Comparison of ENCODE assay signal across 32 cellular contexts in the genomic region with DNA sequence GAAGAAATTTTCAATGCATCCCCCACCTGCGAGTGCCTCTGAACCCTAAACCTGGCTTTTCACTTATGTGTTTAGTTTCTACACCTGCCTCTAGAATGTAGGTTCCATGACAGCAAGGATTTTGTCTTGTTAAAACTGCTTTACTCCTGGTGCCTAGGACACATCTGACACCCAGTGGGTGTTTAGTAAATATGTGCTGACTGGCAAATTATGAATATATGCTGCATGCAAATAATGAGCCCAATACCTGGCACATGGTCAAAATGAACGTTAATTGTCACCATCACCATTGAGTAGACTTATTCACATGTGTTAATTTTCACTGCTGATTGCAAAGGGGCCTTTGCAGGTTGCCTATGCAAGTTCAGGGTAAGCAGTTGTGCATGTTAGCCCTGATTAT.
"Had no signal": no experiment of that assay in that cellular context is flagged by ENCODE, and none has a peak within 500 bp of the region (broad histone marks: within the 10 kb centered on the region; RNA-seq: fewer than 3 reads in every experiment).

No MANE protein-coding gene starts in this region.

- FAIRE-seq: urothelium cell line had no signal

- H3K27ac ChIP-seq: neural progenitor cell, ovary, parathyroid adenoma, psoas muscle, spleen, suprapubic skin, testis, tibial artery, transverse colon, upper lobe of left lung, vagina had no signal

- H3K27me3 ChIP-seq: neural progenitor cell, ovary, testis, transverse colon, upper lobe of left lung, vagina had no signal

- DNase-seq: naive thymus-derived CD8-positive, alpha-beta T cell; nephron progenitor cell; occipital lobe; ovary; posterior cingulate gyrus; psoas muscle; right cardiac atrium; spleen; stimulated activated CD4-positive, alpha-beta T cell treated with anti-CD3 and anti-CD28 coated beads, Interleukin-12 subunit alpha, Interleukin-12 subunit beta, amount 100 ng/mL, for 4 hours; stimulated activated CD4-positive, alpha-beta T cell treated with anti-CD3 and anti-CD28 coated beads, Interleukin-1b, Interleukin-23, amount 100 ng/mL, for 48 hours; stimulated activated CD4-positive, alpha-beta T cell treated with anti-CD3 and anti-CD28 coated beads, Interleukin-4, amount 100 ng/mL, for 1 hour; stimulated activated CD4-positive, alpha-beta T cell treated with anti-CD3 and anti-CD28 coated beads, Interleukin-4, amount 100 ng/mL, for 4 hours; stimulated activated CD8-positive, alpha-beta memory T cell treated with anti-CD3 and anti-CD28 coated beads, Interleukin-4, amount 100 ng/mL, for 48 hours; stimulated activated naive CD4-positive, alpha-beta T cell; stimulated activated naive CD8-positive, alpha-beta T cell treated with anti-CD3 and anti-CD28 coated beads, Interleukin-15, amount 100 ng/mL, for 72 hours; stimulated activated naive CD8-positive, alpha-beta T cell treated with anti-CD3 and anti-CD28 coated beads, Interleukin-15, Interleukin-2, amounts not matched to agents 100 U/mL and 50 U/mL, for 24 hours; substantia nigra; testis; tibial artery; transverse colon; upper lobe of left lung had no signal

- H3K27me3 Mint-ChIP-seq: stimulated activated memory B cell treated with anti-CD40 and anti-IgM and Interleukin-4, amounts not matched to agents 10 μg/mL and 1 μg/mL and 100 μg/mL, for 72 hours; stimulated activated naive CD8-positive, alpha-beta T cell treated with anti-CD3 and anti-CD28 coated beads, Interleukin-15, amount 100 ng/mL, for 72 hours had no signal

- H3K4me3 Mint-ChIP-seq: naive thymus-derived CD8-positive, alpha-beta T cell; natural killer cell treated with Interleukin-12 subunit alpha and Interleukin-12 subunit beta and Interleukin-15 and Interleukin-18, amount 100 ng/mL, for 72 hours; nephron progenitor cell; neural progenitor cell; stimulated activated memory B cell treated with anti-CD40 and anti-IgM and Interleukin-4, amounts not matched to agents 10 μg/mL and 1 μg/mL and 100 μg/mL, for 72 hours; stimulated activated naive CD8-positive, alpha-beta T cell treated with anti-CD3 and anti-CD28 coated beads, Interleukin-15, amount 100 ng/mL, for 72 hours had no signal

- H3K9me3 Mint-ChIP-seq: natural killer cell treated with Interleukin-12 subunit alpha and Interleukin-12 subunit beta and Interleukin-15 and Interleukin-18, amount 100 ng/mL, for 72 hours; nephron progenitor cell; neural progenitor cell; stimulated activated memory B cell treated with anti-CD40 and anti-IgM and Interleukin-4, amounts not matched to agents 10 μg/mL and 1 μg/mL and 100 μg/mL, for 72 hours; stimulated activated naive CD8-positive, alpha-beta T cell treated with anti-CD3 and anti-CD28 coated beads, Interleukin-15, amount 100 ng/mL, for 72 hours had no signal

- H3K9ac ChIP-seq: neural progenitor cell, parathyroid adenoma had no signal

- H3K36me3 ChIP-seq: neural progenitor cell, ovary, spleen, suprapubic skin, tibial artery, transverse colon, upper lobe of left lung, vagina had no signal

- H3K27ac Mint-ChIP-seq: naive thymus-derived CD8-positive, alpha-beta T cell; natural killer cell treated with Interleukin-12 subunit alpha and Interleukin-12 subunit beta and Interleukin-15 and Interleukin-18, amount 100 ng/mL, for 72 hours; nephron progenitor cell; neural progenitor cell; progenitor cell of endocrine pancreas; stimulated activated memory B cell treated with anti-CD40 and anti-IgM and Interleukin-4, amounts not matched to agents 10 μg/mL and 1 μg/mL and 100 μg/mL, for 72 hours; stimulated activated naive CD8-positive, alpha-beta T cell treated with anti-CD3 and anti-CD28 coated beads, Interleukin-15, amount 100 ng/mL, for 72 hours had no signal

- H3K9me3 ChIP-seq: ovary, psoas muscle, spleen, suprapubic skin, testis, tibial artery, transverse colon, upper lobe of left lung, vagina had no signal

- H3K79me2 ChIP-seq: parathyroid adenoma had no signal

- H3K4me1 ChIP-seq: parathyroid adenoma, psoas muscle, spleen, suprapubic skin, testis, tibial artery, transverse colon, upper lobe of left lung, vagina had no signal

- H3K4me2 ChIP-seq: neural progenitor cell, smooth muscle cell had no signal

- H3K36me3 Mint-ChIP-seq: naive thymus-derived CD8-positive, alpha-beta T cell; natural killer cell treated with Interleukin-12 subunit alpha and Interleukin-12 subunit beta and Interleukin-15 and Interleukin-18, amount 100 ng/mL, for 72 hours; neural progenitor cell; stimulated activated memory B cell treated with anti-CD40 and anti-IgM and Interleukin-4, amounts not matched to agents 10 μg/mL and 1 μg/mL and 100 μg/mL, for 72 hours had no signal

- H3K4me1 Mint-ChIP-seq: naive thymus-derived CD8-positive, alpha-beta T cell; stimulated activated memory B cell treated with anti-CD40 and anti-IgM and Interleukin-4, amounts not matched to agents 10 μg/mL and 1 μg/mL and 100 μg/mL, for 72 hours; stimulated activated naive CD8-positive, alpha-beta T cell treated with anti-CD3 and anti-CD28 coated beads, Interleukin-15, amount 100 ng/mL, for 72 hours had no signal

- ATAC-seq: naive thymus-derived CD8-positive, alpha-beta T cell; natural killer cell treated with Interleukin-12 subunit alpha and Interleukin-12 subunit beta and Interleukin-15 and Interleukin-18, amount 100 ng/mL, for 72 hours; psoas muscle; right cardiac atrium; sciatic nerve; stimulated activated memory B cell treated with anti-CD40 and anti-IgM and Interleukin-4, amounts not matched to agents 10 μg/mL and 1 μg/mL and 100 μg/mL, for 72 hours; stimulated activated naive CD8-positive, alpha-beta T cell treated with anti-CD3 and anti-CD28 coated beads, Interleukin-15, amount 100 ng/mL, for 72 hours; stimulated activated naive CD8-positive, alpha-beta T cell treated with anti-CD3 and anti-CD28 coated beads, Interleukin-15, Interleukin-2, amounts not matched to agents 100 U/mL and 50 U/mL, for 24 hours had no signal

- H3K4me3 ChIP-seq: neural progenitor cell, ovary, psoas muscle, skin epidermis, smooth muscle cell, spleen, suprapubic skin, testis, tibial artery, transverse colon, upper lobe of left lung, vagina had no signal

- H2AFZ ChIP-seq: neural progenitor cell, parathyroid adenoma had no signal
